1 cellular context compared by ENCODE assay signal in genomic region chr1:8796812-8797211, GRCh38.
TF ChIP-seq lines count a peak whose summit lies in the region.

No MANE protein-coding gene starts in this region.

TF ChIP-seq in K562, 482 proteins besides CTCF, POLR2A, EP300 and RAD21 (continued from another document):
- no peak for TF ChIP-seq MGA (IDR thresholded peaks at IDR 0.05)
- TF ChIP-seq RHOXF2B (CRISPR knock-in tag; conservative IDR thresholded peaks at IDR 0.05), result no peak
- TF ChIP-seq CEBPG (CRISPR knock-in tag; IDR thresholded peaks at IDR 0.05), result no peak
- 0 out of 4 replicates have a peak, but pooled peaks of 1 of the 2 experiments have one; percentile 6 for TF ChIP-seq CEBPG (tag; conservative IDR thresholded peaks at IDR 0.05 in 1 of 2, IDR thresholded peaks at IDR 0.05 in 1 of 2)
- TF ChIP-seq COPS2 (conservative IDR thresholded peaks at IDR 0.05), result no peak
